ENCODE assay signal across 19 cellular contexts in the genomic region with DNA sequence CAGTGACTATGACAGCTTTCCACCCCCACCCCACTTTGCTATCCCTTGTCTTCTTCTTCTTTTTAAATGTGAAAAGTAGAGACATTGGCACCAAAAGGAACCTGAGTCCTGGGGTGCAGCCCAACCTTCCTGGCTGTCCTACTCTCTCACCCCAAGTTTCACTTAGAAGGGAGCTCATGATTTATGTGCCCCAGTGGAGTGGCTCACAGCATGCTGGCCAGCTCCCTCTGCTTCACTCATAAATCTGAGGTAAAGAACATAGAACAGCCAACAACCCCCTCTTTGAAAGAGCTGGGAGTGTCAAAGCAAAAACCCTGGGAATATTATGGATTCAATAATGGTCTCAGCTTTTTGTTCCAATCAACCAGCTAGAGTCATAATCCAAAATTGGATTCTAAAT.
"Had no signal": no experiment of that assay in that cellular context is flagged by ENCODE, and none has a peak within 500 bp of the region (broad histone marks: within the 10 kb centered on the region; RNA-seq: fewer than 3 reads in every experiment).

No MANE protein-coding gene starts in this region.

- H3K4me1 Mint-ChIP-seq: natural killer cell; stimulated activated naive B cell treated with anti-CD40 and anti-IgM and Interleukin-4, amounts not matched to agents 10 μg/mL and 1 μg/mL and 100 μg/mL, for 72 hours had no signal

- H3K4me3 Mint-ChIP-seq: effector memory CD8-positive, alpha-beta T cell; natural killer cell; neural progenitor cell; stimulated activated naive B cell treated with anti-CD40 and anti-IgM and Interleukin-4, amounts not matched to agents 10 μg/mL and 1 μg/mL and 100 μg/mL, for 72 hours; stimulated activated naive CD8-positive, alpha-beta T cell treated with anti-CD3 and anti-CD28 coated beads, Interleukin-15, Interleukin-2, amounts not matched to agents 100 ng/mL and 50 ng/mL, for 24 hours had no signal

- H3K27ac Mint-ChIP-seq: effector memory CD8-positive, alpha-beta T cell; natural killer cell; neural progenitor cell; progenitor cell of endocrine pancreas; stimulated activated naive B cell treated with anti-CD40 and anti-IgM and Interleukin-4, amounts not matched to agents 10 μg/mL and 1 μg/mL and 100 μg/mL, for 72 hours; stimulated activated naive CD8-positive, alpha-beta T cell treated with anti-CD3 and anti-CD28 coated beads, Interleukin-15, Interleukin-2, amounts not matched to agents 100 ng/mL and 50 ng/mL, for 24 hours had no signal

- H3K9me3 Mint-ChIP-seq: effector memory CD8-positive, alpha-beta T cell; natural killer cell; neural progenitor cell; stimulated activated naive B cell treated with anti-CD40 and anti-IgM and Interleukin-4, amounts not matched to agents 10 μg/mL and 1 μg/mL and 100 μg/mL, for 72 hours; stimulated activated naive CD8-positive, alpha-beta T cell treated with anti-CD3 and anti-CD28 coated beads, Interleukin-15, Interleukin-2, amounts not matched to agents 100 ng/mL and 50 ng/mL, for 24 hours had no signal

- ATAC-seq: effector memory CD8-positive, alpha-beta T cell; natural killer cell; right lobe of liver; stimulated activated naive B cell treated with anti-CD40 and anti-IgM and Interleukin-4, amounts not matched to agents 10 μg/mL and 1 μg/mL and 100 μg/mL, for 72 hours had no signal

- H3K36me3 Mint-ChIP-seq: natural killer cell; neural progenitor cell; stimulated activated naive B cell treated with anti-CD40 and anti-IgM and Interleukin-4, amounts not matched to agents 10 μg/mL and 1 μg/mL and 100 μg/mL, for 72 hours had no signal

- DNase-seq: cortex of kidney; effector memory CD8-positive, alpha-beta T cell; erythroblast; esophagus squamous epithelium; head of caudate nucleus; kidney; left lung; mesenchymal stem cell; midbrain; natural killer cell; right lobe of liver; small intestine; stimulated activated CD4-positive, alpha-beta T cell treated with anti-CD3 and anti-CD28 coated beads, Interleukin-15, amount 100 ng/mL, for 24 hours; stimulated activated CD4-positive, alpha-beta T cell treated with anti-CD3 and anti-CD28 coated beads, Interleukin-2, amount 100 ng/mL, for 48 hours; stimulated activated naive B cell treated with anti-CD40 and anti-IgM and Interleukin-4, amounts not matched to agents 10 μg/mL and 1 μg/mL and 100 μg/mL, for 72 hours; upper lobe of left lung had no signal
